8 cellular contexts compared by ENCODE assay signal in genomic region chr11:65084598-65085375, GRCh38. TPM values are rescaled to one million over a fixed set of nuclear protein-coding genes. Genes with fewer than 3 reads are reported as not detected.
DNase-seq lines count a peak whose midpoint lies in the region; ATAC-seq and TF ChIP-seq lines count a peak whose summit lies in the region.

No MANE protein-coding gene starts in this region.

- no peaks in the 10 kb centered on the region for H4K20me1 ChIP-seq in mammary epithelial cell (ENCODE audit: insufficient read depth, low read length)

- 42% methylated on average over 20 of the region's 23 CpGs for WGBS in mammary epithelial cell (ENCODE audit: low coverage, missing lambda C conversion rate)

- peak overlapping the region; percentile 70 for H3K27ac ChIP-seq in mammary epithelial cell (ENCODE audit: insufficient read depth, low read depth, low read length)
- H3K27ac ChIP-seq in muscle layer of duodenum (ENCODE audit: low read length): peak overlapping the region; percentile 78

- H3K9me3 ChIP-seq in BE2C: no peaks in the 10 kb centered on the region
- no peaks in the 10 kb centered on the region for H3K9me3 ChIP-seq in mammary epithelial cell (replicated peaks; ENCODE audit: insufficient read depth, low read length)
- no peaks in the 10 kb centered on the region for H3K9me3 ChIP-seq in muscle layer of duodenum (ENCODE audit: control insufficient read depth in 1 of 2, low read length in 2 of 2)

- CTCF ChIA-PET in mammary epithelial cell (lab: Charles Lee; ENCODE audit: low non-redundant PET): interaction anchor here (0.5 kb wide), 1 partner anchor 323 kb away, joined by 3 read pairs; no protein-coding TSS in a partner anchor

- peaks cover 55% of the 10 kb centered on the region for H3K79me2 ChIP-seq in mammary epithelial cell (ENCODE audit: insufficient read depth, low read length)

- intact Hi-C loops in mammary epithelial cell (cut with micrococcal nuclease): loop anchor here (1.0 to 2.0 kb wide), 4 partner anchors 12 to 44 kb away; partner anchors contain the start of genes FAU, MRPL49, SAC3D1 and VPS51

- peak overlapping the region; percentile 92 for H3K4me3 ChIP-seq in BE2C (ENCODE audit: low read depth, low read length)
- H3K4me3 ChIP-seq in mammary epithelial cell (replicated peaks in 1 of 3; ENCODE audit: insufficient read depth in 1 of 3, low read depth in 2 of 3, low read length in 3 of 3): peak overlapping the region; percentile 72 to 88 (median 80)
- H3K4me3 ChIP-seq in muscle layer of duodenum (ENCODE audit: low read depth in 1 of 2, low read length in 2 of 2): peak overlapping the region; percentile 79 to 83

- TSS peak; percentile 50 for BruUV-seq in mammary epithelial cell (replicated peaks; lab: Mats Ljungman, UMichigan)

- peak overlapping the region; percentile 86 for H3K9ac ChIP-seq in mammary epithelial cell (ENCODE audit: insufficient read depth, low read length)

- ATAC-seq in HG02938 (IDR thresholded peaks at IDR 0.05; ENCODE audit: unreplicated experiment) (peak; percentile 14), GM18873 (IDR thresholded peaks at IDR 0.05; ENCODE audit: low FRiP score, unreplicated experiment) (no peak)

- TF ChIP-seq CTCF in BE2C (IDR thresholded peaks at IDR 0.05; ENCODE audit: low read depth, low read length) (no peak), mammary epithelial cell (conservative IDR thresholded peaks at IDR 0.05 in 1 of 2, IDR thresholded peaks at IDR 0.05 in 1 of 2; ENCODE audit: extremely low read depth in 1 of 2, insufficient read depth in 1 of 2, low read depth in 1 of 2, low read length in 2 of 2) (no peak)

- H3K27me3 ChIP-seq in BE2C: no peaks in the 10 kb centered on the region
- H3K27me3 ChIP-seq in mammary epithelial cell (ENCODE audit: insufficient read depth, low read length): no peaks in the 10 kb centered on the region
- no peaks in the 10 kb centered on the region for H3K27me3 ChIP-seq in muscle layer of duodenum (ENCODE audit: low read depth, low read length)

- dilution Hi-C loops in mammary epithelial cell (cut with HindIII; ENCODE audit: low sequenced_read_pairs): no loop called here

- in situ Hi-C loops in mammary epithelial cell (cut with MboI; ENCODE audit: low sequenced_read_pairs in 2 of 2): no loop called here

- H2AFZ ChIP-seq in mammary epithelial cell (ENCODE audit: low read depth, low read length): peak overlapping the region; percentile 87

- peak overlapping the region; percentile 92 for H3K4me2 ChIP-seq in mammary epithelial cell (ENCODE audit: insufficient read depth, low read depth, low read length)

- H3K4me1 ChIP-seq in BE2C: no peaks in the 10 kb centered on the region
- H3K4me1 ChIP-seq in mammary epithelial cell (ENCODE audit: insufficient read depth, low read length): peaks cover 33% of the 10 kb centered on the region
- H3K4me1 ChIP-seq in muscle layer of duodenum (ENCODE audit: control insufficient read depth in 1 of 2, insufficient read depth in 2 of 2, low read length in 2 of 2): peaks cover 11 to 19% of the 10 kb centered on the region in 2 donors

- DNase-seq in BE2C (no peak), mammary epithelial cell (peak; percentile 9), NOMO-1 (lab: John Stamatoyannopoulos, UW; ENCODE audit: unreplicated experiment in 2 of 2) (no peak)
- DNase-seq in stimulated activated CD4-positive, alpha-beta T cell treated with anti-CD3 and anti-CD28 coated beads, Interleukin-12 subunit alpha, Interleukin-12 subunit beta, amount 100 ng/mL, for 4 hours: no peak
- no peak for DNase-seq in activated CD4-positive, alpha-beta T cell treated with anti-CD3 and anti-CD28 coated beads, Interleukin-2, amount 50 U/mL, for 1 hour

- no peaks in the 10 kb centered on the region for H3K36me3 ChIP-seq in BE2C
- no peaks in the 10 kb centered on the region for H3K36me3 ChIP-seq in mammary epithelial cell (ENCODE audit: insufficient read depth, low read length)
- peaks cover 10 to 48% of the 10 kb centered on the region in 2 donors for H3K36me3 ChIP-seq in muscle layer of duodenum (ENCODE audit: control insufficient read depth in 1 of 2, insufficient read depth in 2 of 2, low read length in 2 of 2)

RNA-seq across cellular contexts. Expression of gene ZFPL1, which starts 0.8 kb away (rescaled TPM):
- 43.2 TPM for polyA plus RNA-seq in BE2C (2012; ENCODE audit: insufficient read depth, insufficient read length, low read depth)
- 10 to 100 TPM; 38.0 to 40.0 TPM for total RNA-seq in mammary epithelial cell
- 29.1 TPM for polyA plus RNA-seq in mammary epithelial cell
- polyA minus RNA-seq in mammary epithelial cell: 22.5 TPM

RNA-seq across cellular contexts. Expression of gene CDCA5, which starts 0.9 kb away (rescaled TPM):
- polyA plus RNA-seq in BE2C (2012; ENCODE audit: insufficient read depth, insufficient read length, low read depth): 8.8 TPM
- total RNA-seq in mammary epithelial cell: 10 to 100 TPM in 1 of 2 donors, 1 to 10 TPM in 1; 2.2 to 34.6 TPM
- 29.3 TPM for polyA plus RNA-seq in mammary epithelial cell
- 41.4 TPM for polyA minus RNA-seq in mammary epithelial cell

RNA-seq across cellular contexts. Expression of gene VPS51, which starts 11.2 kb away (rescaled TPM):
- polyA plus RNA-seq in BE2C (2012; ENCODE audit: insufficient read depth, insufficient read length, low read depth): 193 TPM
- 100 to 1,000 TPM in 1 of 2 donors, 10 to 100 TPM in 1; 78.4 to 125 TPM for total RNA-seq in mammary epithelial cell
- polyA plus RNA-seq in mammary epithelial cell: 50.2 TPM
- polyA minus RNA-seq in mammary epithelial cell: 142 TPM

RNA-seq across cellular contexts. Expression of gene NAALADL1, which starts 26.4 kb away (rescaled TPM):
- polyA plus RNA-seq in BE2C (2012; ENCODE audit: insufficient read depth, insufficient read length, low read depth): not detected
- 10 to 100 TPM in 1 of 2 donors, not detected in 1; 15.5 TPM for total RNA-seq in mammary epithelial cell
- 1.3 TPM for polyA plus RNA-seq in mammary epithelial cell
- not detected for polyA minus RNA-seq in mammary epithelial cell

RNA-seq across cellular contexts. Expression of gene TM7SF2, which starts 26.9 kb away (rescaled TPM):
- polyA plus RNA-seq in BE2C (2012; ENCODE audit: insufficient read depth, insufficient read length, low read depth): 22.5 TPM
- 10 to 100 TPM in 1 of 2 donors, 1 to 10 TPM in 1; 8.7 to 10.1 TPM for total RNA-seq in mammary epithelial cell
- 17.2 TPM for polyA plus RNA-seq in mammary epithelial cell
- polyA minus RNA-seq in mammary epithelial cell: 54.8 TPM
